In genomic region chr11:67288198-67288451, GRCh38 we compare ENCODE assay signal across 8 cellular contexts. TPM values are rescaled to one million over a fixed set of nuclear protein-coding genes. Genes with fewer than 3 reads are reported as not detected.
DNase-seq lines count a peak whose midpoint lies in the region; TF ChIP-seq lines count a peak whose summit lies in the region.

No MANE protein-coding gene starts in this region.

- H3K27ac ChIP-seq in A673 (ENCODE audit: low read depth, low read length, poor library complexity, severe bottlenecking): peak overlapping the region; percentile 96

- H3K9me3 Mint-ChIP-seq in MCF 10A (ENCODE audit: unreplicated experiment): no peaks in the 10 kb centered on the region

- no peak for TF ChIP-seq CTCF in A673 (conservative IDR thresholded peaks at IDR 0.05; ENCODE audit: low read depth, low read length)
- no peak for TF ChIP-seq CTCF in HFF-Myc (IDR thresholded peaks at IDR 0.05; ENCODE audit: low read depth, low read length, missing control alignments)
- TF ChIP-seq CTCF in MCF 10A (IDR thresholded peaks at IDR 0.05; ENCODE audit: unreplicated experiment): no peak
- TF ChIP-seq CTCF in GM10248 (IDR thresholded peaks at IDR 0.05; ENCODE audit: control extremely low read depth, extremely low read depth, low read depth, missing control alignments): no peak

- no peaks in the 10 kb centered on the region for H3K9me3 ChIP-seq in A673 (ENCODE audit: low read depth, low read length, poor library complexity, severe bottlenecking)
- H3K9me3 ChIP-seq in mucosa of stomach (ENCODE audit: control insufficient read depth, low read length): no peaks in the 10 kb centered on the region

- H3K27ac Mint-ChIP-seq in MCF 10A (ENCODE audit: low read depth, unreplicated experiment): peak overlapping the region; percentile 96

- peaks cover 21% of the 10 kb centered on the region for H3K4me1 Mint-ChIP-seq in MCF 10A (ENCODE audit: insufficient read depth, unreplicated experiment)

- DNase-seq in A673 (ENCODE audit: low spot score) (no peak), HFF-Myc (ENCODE audit: extremely low read depth, low read depth) (no peak), MCF 10A (ENCODE audit: unreplicated experiment) (no peak), amniotic stem cell (lab: John Stamatoyannopoulos, UW) (no peak), NCI-H345 (lab: John Stamatoyannopoulos, UW) (no peak), 8988T (no peak), GM10248 (ENCODE audit: extremely low spot score) (no peak)

- H3K9ac ChIP-seq in mucosa of stomach (ENCODE audit: low read length): peak overlapping the region; percentile 48

- H3K27me3 ChIP-seq in A673 (replicated peaks; ENCODE audit: insufficient read depth, low read depth, low read length, poor library complexity) (no peaks in the 10 kb centered on the region), mucosa of stomach (ENCODE audit: control insufficient read depth, insufficient read depth, low read length) (no peaks in the 10 kb centered on the region)

- peaks cover 68% of the 10 kb centered on the region for H3K36me3 ChIP-seq in A673 (ENCODE audit: insufficient read depth, low read length, poor library complexity, severe bottlenecking)
- peaks cover 8% of the 10 kb centered on the region for H3K36me3 ChIP-seq in mucosa of stomach (ENCODE audit: control insufficient read depth, insufficient read depth, low read length)

- H3K4me3 ChIP-seq in A673 (ENCODE audit: low read depth, low read length, poor library complexity, severe bottlenecking) (peak overlapping the region; percentile 75), HFF-Myc (replicated peaks; ENCODE audit: low read depth, low read length) (peak overlapping the region; percentile 52), mucosa of stomach (ENCODE audit: low read length) (peak overlapping the region; percentile 50)

- H3K27me3 Mint-ChIP-seq in MCF 10A (ENCODE audit: insufficient read depth, unreplicated experiment): no peaks in the 10 kb centered on the region

- POLR2A ChIA-PET in A673 (lab: Charles Lee; ENCODE audit: low non-redundant PET) (interaction anchor here (0.6 kb wide), 2 partner anchors 11 to 64 kb away, joined by 3 to 10 read pairs; no protein-coding TSS in a partner anchor), MCF 10A (lab: Yijun Ruan, JAX) (interaction anchor here (0.6 to 4.8 kb wide), 19 partner anchors 9 to 1963 kb away, joined by 3 to 51 read pairs (median 6); partner anchors contain the start of genes GRK2, MRPL11, RAD9A and SSH3), GM10248 (lab: Yijun Ruan, JAX) (interaction anchor here (1.0 to 2.3 kb wide), 4 partner anchors 11 to 209 kb away, joined by 3 to 12 read pairs (median 4); no protein-coding TSS in a partner anchor)

- BruUV-seq in A673 (replicated peaks; lab: Mats Ljungman, UMichigan) (no TSS peak), MCF 10A (replicated peaks; lab: Mats Ljungman, UMichigan) (no TSS peak)

- H3K4me1 ChIP-seq in A673 (ENCODE audit: insufficient read depth, low read length, poor library complexity, severe bottlenecking) (peaks cover 31% of the 10 kb centered on the region), mucosa of stomach (ENCODE audit: control insufficient read depth, insufficient read depth, low read length) (peaks cover 40% of the 10 kb centered on the region)

- H3K36me3 Mint-ChIP-seq in MCF 10A (ENCODE audit: insufficient read depth, unreplicated experiment): peaks cover 37% of the 10 kb centered on the region

- intact Hi-C loops in A673 (cut with micrococcal nuclease; ENCODE audit: unreplicated experiment) (loop anchor here (2.0 kb wide), 1 partner anchor 17 kb away; no protein-coding TSS in a partner anchor), MCF 10A (cut with micrococcal nuclease) (no loop called here)

- peak overlapping the region; percentile 92 for H3K4me3 Mint-ChIP-seq in MCF 10A (ENCODE audit: unreplicated experiment)

- CTCF ChIA-PET in A673 (lab: Charles Lee): interaction anchor here (1.1 kb wide), 1 partner anchor 26 kb away, joined by 5 read pairs; no protein-coding TSS in a partner anchor
- CTCF ChIA-PET in MCF 10A (lab: Yijun Ruan, JAX): interaction anchor here (0.7 to 2.0 kb wide), 6 partner anchors 20 to 232 kb away, joined by 3 to 7 read pairs (median 4); no protein-coding TSS in a partner anchor
- CTCF ChIA-PET in GM10248 (lab: Yijun Ruan, JAX): interaction anchor here (0.8 to 3.9 kb wide), 14 partner anchors 9 to 94 kb away, joined by 3 to 23 read pairs (median 6); no protein-coding TSS in a partner anchor

RNA-seq across cellular contexts. Expression of gene ANKRD13D, which starts 1.0 kb away (rescaled TPM):
- total RNA-seq in A673 (2021) (94.2 and 101 TPM in 2 replicates), MCF 10A (2022) (39.7 and 46.2 TPM in 2 replicates)

RNA-seq across cellular contexts. Expression of gene SSH3, which starts 15.2 kb away (rescaled TPM):
- total RNA-seq in A673 (2021): 5.5 and 7.8 TPM in 2 replicates
- total RNA-seq in MCF 10A (2022): 31.7 and 38.0 TPM in 2 replicates

RNA-seq across cellular contexts. Expression of gene GRK2, which starts 21.9 kb away (rescaled TPM):
- 88.6 and 92.6 TPM in 2 replicates for total RNA-seq in A673 (2021)
- total RNA-seq in MCF 10A (2022): 48.1 and 50.1 TPM in 2 replicates
